Comparison of ENCODE assay signal across 31 cellular contexts in genomic region chr2:70310899-70311298, GRCh38.
"Had no signal": no experiment of that assay in that cellular context is flagged by ENCODE, and none has a peak within 500 bp of the region (broad histone marks: within the 10 kb centered on the region; RNA-seq: fewer than 3 reads in every experiment).

No MANE protein-coding gene starts in this region.

- H3K27me3 ChIP-seq: neural progenitor cell, ovary, testis, tibial artery, uterus had no signal

- H3K27ac Mint-ChIP-seq: natural killer cell; nephron; neural progenitor cell; progenitor cell of endocrine pancreas; stimulated activated memory B cell treated with anti-CD40 and anti-IgM and Interleukin-4, amounts not matched to agents 10 μg/mL and 1 μg/mL and 100 μg/mL, for 72 hours; stimulated activated naive CD8-positive, alpha-beta T cell treated with anti-CD3 and anti-CD28 coated beads, Interleukin-15, amount 100 ng/mL, for 72 hours; type B pancreatic cell had no signal

- DNase-seq: natural killer cell; occipital lobe; ovary; posterior cingulate gyrus; psoas muscle; right cardiac atrium; spleen; stimulated activated CD4-positive, alpha-beta T cell treated with anti-CD3 and anti-CD28 coated beads, Interleukin-12 subunit alpha, Interleukin-12 subunit beta, amount 100 ng/mL, for 4 hours; stimulated activated CD4-positive, alpha-beta T cell treated with anti-CD3 and anti-CD28 coated beads, Interleukin-1b, Interleukin-23, amount 100 ng/mL, for 48 hours; stimulated activated CD4-positive, alpha-beta T cell treated with anti-CD3 and anti-CD28 coated beads, Interleukin-4, amount 100 ng/mL, for 1 hour; stimulated activated CD4-positive, alpha-beta T cell treated with anti-CD3 and anti-CD28 coated beads, Interleukin-4, amount 100 ng/mL, for 4 hours; stimulated activated CD8-positive, alpha-beta memory T cell treated with anti-CD3 and anti-CD28 coated beads, Interleukin-4, amount 100 ng/mL, for 48 hours; stimulated activated naive CD4-positive, alpha-beta T cell; stimulated activated naive CD8-positive, alpha-beta T cell treated with anti-CD3 and anti-CD28 coated beads, Interleukin-15, amount 100 ng/mL, for 72 hours; stimulated activated naive CD8-positive, alpha-beta T cell treated with anti-CD3 and anti-CD28 coated beads, Interleukin-15, Interleukin-2, amounts not matched to agents 100 U/mL and 50 U/mL, for 24 hours; substantia nigra; testis; tibial artery; transverse colon; upper lobe of right lung; uterus had no signal

- H3K9me3 Mint-ChIP-seq: natural killer cell; nephron; neural progenitor cell; stimulated activated memory B cell treated with anti-CD40 and anti-IgM and Interleukin-4, amounts not matched to agents 10 μg/mL and 1 μg/mL and 100 μg/mL, for 72 hours; stimulated activated naive CD8-positive, alpha-beta T cell treated with anti-CD3 and anti-CD28 coated beads, Interleukin-15, amount 100 ng/mL, for 72 hours; type B pancreatic cell had no signal

- H3K4me2 ChIP-seq: neural progenitor cell, smooth muscle cell had no signal

- H3K4me1 ChIP-seq: neural progenitor cell, parathyroid adenoma, psoas muscle, spleen, suprapubic skin, testis, tibial artery, transverse colon, upper lobe of right lung, uterus had no signal

- H3K9me3 ChIP-seq: ovary, psoas muscle, spleen, suprapubic skin, testis, tibial artery, transverse colon, upper lobe of right lung, uterus had no signal

- H3K4me3 ChIP-seq: neural progenitor cell, ovary, psoas muscle, skin epidermis, smooth muscle cell, spleen, suprapubic skin, testis, tibial artery, transverse colon, upper lobe of right lung, uterus had no signal

- H3K79me2 ChIP-seq: parathyroid adenoma had no signal

- H3K27me3 Mint-ChIP-seq: progenitor cell of endocrine pancreas; stimulated activated naive CD8-positive, alpha-beta T cell treated with anti-CD3 and anti-CD28 coated beads, Interleukin-15, amount 100 ng/mL, for 72 hours; type B pancreatic cell had no signal

- H3K9ac ChIP-seq: neural progenitor cell, parathyroid adenoma had no signal

- H3K4me3 Mint-ChIP-seq: natural killer cell; nephron; neural progenitor cell; stimulated activated memory B cell treated with anti-CD40 and anti-IgM and Interleukin-4, amounts not matched to agents 10 μg/mL and 1 μg/mL and 100 μg/mL, for 72 hours; stimulated activated naive CD8-positive, alpha-beta T cell treated with anti-CD3 and anti-CD28 coated beads, Interleukin-15, amount 100 ng/mL, for 72 hours; type B pancreatic cell had no signal

- H3K27ac ChIP-seq: neural progenitor cell, ovary, parathyroid adenoma, psoas muscle, skin epidermis, spleen, suprapubic skin, testis, tibial artery, transverse colon, upper lobe of right lung, uterus had no signal

- H2AFZ ChIP-seq: neural progenitor cell, parathyroid adenoma had no signal

- H3K36me3 ChIP-seq: neural progenitor cell, ovary, spleen, suprapubic skin, tibial artery, transverse colon, upper lobe of right lung, uterus had no signal

- ATAC-seq: natural killer cell; psoas muscle; right cardiac atrium; sciatic nerve; stimulated activated memory B cell treated with anti-CD40 and anti-IgM and Interleukin-4, amounts not matched to agents 10 μg/mL and 1 μg/mL and 100 μg/mL, for 72 hours; stimulated activated naive CD8-positive, alpha-beta T cell treated with anti-CD3 and anti-CD28 coated beads, Interleukin-15, amount 100 ng/mL, for 72 hours; stimulated activated naive CD8-positive, alpha-beta T cell treated with anti-CD3 and anti-CD28 coated beads, Interleukin-15, Interleukin-2, amounts not matched to agents 100 U/mL and 50 U/mL, for 24 hours; upper lobe of right lung had no signal

- H3K4me1 Mint-ChIP-seq: natural killer cell; nephron; neural progenitor cell; stimulated activated memory B cell treated with anti-CD40 and anti-IgM and Interleukin-4, amounts not matched to agents 10 μg/mL and 1 μg/mL and 100 μg/mL, for 72 hours; stimulated activated naive CD8-positive, alpha-beta T cell treated with anti-CD3 and anti-CD28 coated beads, Interleukin-15, amount 100 ng/mL, for 72 hours had no signal

- H3K36me3 Mint-ChIP-seq: natural killer cell; neural progenitor cell; stimulated activated memory B cell treated with anti-CD40 and anti-IgM and Interleukin-4, amounts not matched to agents 10 μg/mL and 1 μg/mL and 100 μg/mL, for 72 hours; type B pancreatic cell had no signal
